In genomic region chr1:17439250-17440073, GRCh38 we compare ENCODE assay signal across 8 cellular contexts. TPM values are rescaled to one million over a fixed set of nuclear protein-coding genes. Genes with fewer than 3 reads are reported as not detected.
DNase-seq lines count a peak whose midpoint lies in the region; ATAC-seq and TF ChIP-seq lines count a peak whose summit lies in the region.

RCC2 (minus strand) TSS chr1:17439677; CDS start chr1:17438514, 1,163 bp downstream.

- BruUV-seq in MCF 10A (replicated peaks; lab: Mats Ljungman, UMichigan): no TSS peak

- H3K4me2 ChIP-seq in skeletal muscle satellite cell (ENCODE audit: low read length): peak within 1 kb of the TSS; percentile 99

- peaks cover 33% of the 10 kb centered on the region for H3K4me1 ChIP-seq in skeletal muscle satellite cell (ENCODE audit: control insufficient read depth, insufficient read depth, low read length)

- H3K4me3 ChIP-seq in iPS-18c (ENCODE audit: insufficient read depth, low read depth, low read length) (peak within 1 kb of the TSS; percentile 82), skeletal muscle satellite cell (ENCODE audit: low read length) (peak within 1 kb of the TSS; percentile 71)

- DNase-seq in GM03348 (ENCODE audit: low spot score): peak; percentile 97
- peak; percentile 65 to 78 for DNase-seq in NCI-H2081 (lab: John Stamatoyannopoulos, UW)
- DNase-seq in UCSD-AML1 (lab: John Stamatoyannopoulos, UW; ENCODE audit: unreplicated experiment): peak; percentile 78
- peak; percentile 71 for DNase-seq in MCF 10A (ENCODE audit: unreplicated experiment)
- no peak for DNase-seq in OCI-M2 (lab: John Stamatoyannopoulos, UW; ENCODE audit: unreplicated experiment)

- H3K9me3 ChIP-seq in iPS-18c (ENCODE audit: control insufficient read depth, insufficient read depth, low read length): no peaks in the 10 kb centered on the region
- no peaks in the 10 kb centered on the region for H3K9me3 ChIP-seq in skeletal muscle satellite cell (replicated peaks; ENCODE audit: low read length)

- peak; percentile 53 for ATAC-seq in HG02759 (IDR thresholded peaks at IDR 0.05; ENCODE audit: unreplicated experiment)

- peaks cover 35% of the 10 kb centered on the region for H3K4me1 Mint-ChIP-seq in MCF 10A (ENCODE audit: insufficient read depth, unreplicated experiment)

- peak; percentile 9 for TF ChIP-seq CTCF in MCF 10A (IDR thresholded peaks at IDR 0.05; ENCODE audit: unreplicated experiment)

- peak within 1 kb of the TSS; percentile 93 for H3K4me3 Mint-ChIP-seq in MCF 10A (ENCODE audit: unreplicated experiment)

- H3K9ac ChIP-seq in skeletal muscle satellite cell (ENCODE audit: low read depth, low read length): peak within 1 kb of the TSS; percentile 91

- H3K36me3 ChIP-seq in skeletal muscle satellite cell (ENCODE audit: insufficient read depth, low read length): peaks cover 18% of the 10 kb centered on the region

- H3K27me3 ChIP-seq in skeletal muscle satellite cell (ENCODE audit: control insufficient read depth, insufficient read depth, low read length): no peaks in the 10 kb centered on the region

- H3K36me3 Mint-ChIP-seq in MCF 10A (ENCODE audit: insufficient read depth, unreplicated experiment): peaks cover 23% of the 10 kb centered on the region

- no peaks in the 10 kb centered on the region for H3K9me3 Mint-ChIP-seq in MCF 10A (ENCODE audit: unreplicated experiment)

- H3K27ac Mint-ChIP-seq in MCF 10A (ENCODE audit: low read depth, unreplicated experiment): peak within 1 kb of the TSS; percentile 89

- CTCF ChIA-PET in MCF 10A (lab: Yijun Ruan, JAX): interaction anchor here (0.6 to 1.6 kb wide), 15 partner anchors 21 to 1258 kb away, joined by 3 to 7 read pairs (median 3); no protein-coding TSS in a partner anchor

- POLR2A ChIA-PET in MCF 10A (lab: Yijun Ruan, JAX): interaction anchor here (0.6 to 8.0 kb wide), 16 partner anchors 13 to 1821 kb away, joined by 3 to 114 read pairs (median 4); no protein-coding TSS in a partner anchor

- intact Hi-C loops in MCF 10A (cut with micrococcal nuclease): no loop called here

- H3K27me3 Mint-ChIP-seq in MCF 10A (ENCODE audit: insufficient read depth, unreplicated experiment): no peaks in the 10 kb centered on the region

RNA-seq across cellular contexts. Expression of gene RCC2, which starts in this region (rescaled TPM):
- 89.1 and 107 TPM in 2 replicates for total RNA-seq in MCF 10A (2022)
- 41.8 and 48.3 TPM in 2 replicates for total RNA-seq in skeletal muscle satellite cell (2012; rRNA removed)
